Comparison of ENCODE assay signal across 27 cellular contexts in genomic region chr1:17273096-17273495, GRCh38. TPM values are rescaled to one million over a fixed set of nuclear protein-coding genes. Genes with fewer than 3 reads are reported as not detected.
"Had no signal": no experiment of that assay in that cellular context is flagged by ENCODE, and none has a peak within 500 bp of the region (broad histone marks: within the 10 kb centered on the region; RNA-seq: fewer than 3 reads in every experiment).

No MANE protein-coding gene starts in this region.

- H3K9ac ChIP-seq: KMS-11 had no signal

- H3K27ac ChIP-seq: brain microvascular endothelial cell, cardiac muscle cell, KMS-11, VCaP had no signal

- ATAC-seq: T-cell had no signal

- DNase-seq: activated CD4-positive, alpha-beta memory T cell treated with anti-CD3 and anti-CD28 coated beads, Interleukin-2, amount 10 ng/mL, durations not matched to agents 7 days and 5 days; activated CD4-positive, alpha-beta T cell treated with anti-CD3 and anti-CD28 coated beads, Interleukin-2, amount 10 ng/mL, durations not matched to agents 7 days and 5 days; activated CD4-positive, CD25-positive, alpha-beta regulatory T cell; activated gamma-delta T cell treated with Interleukin-2 at 50 U/mL for 16 hours; activated naive CD4-positive, alpha-beta T cell treated with anti-CD3 and anti-CD28 coated beads, Interleukin-2, amount 10 ng/mL, durations not matched to agents 7 days and 5 days; activated naive CD8-positive, alpha-beta T cell treated with anti-CD3 and anti-CD28 coated beads for 36 hours; activated T-cell treated with anti-CD3 and anti-CD28 coated beads for 4 hours; activated T-cell treated with anti-CD3 and anti-CD28 coated beads, Interleukin-2, amount 50 U/mL, for 48 hours; brain microvascular endothelial cell; MG63; MV-4-11; NCI-H1092 treated with DMSO at 0.1 percent for 48 hours; NCI-H1436 treated with DMSO at 0.1 percent for 48 hours; NCI-H187; NCI-H2081; NCI-H510A treated with DMSO at 0.1 percent for 48 hours; SHP77 treated with DMSO at 0.1 percent for 48 hours; T-cell; T-helper 2 cell; T1000 had no signal

- H3K4me3 ChIP-seq: cardiac muscle cell, MG63, Peyer's patch had no signal

- H3K36me3 ChIP-seq: brain microvascular endothelial cell, cardiac muscle cell, MG63, Peyer's patch had no signal

- H3K9me3 ChIP-seq: MG63, Peyer's patch had no signal

- H3K27me3 ChIP-seq: brain microvascular endothelial cell, cardiac muscle cell, MG63, Peyer's patch had no signal

RNA-seq across cellular contexts. Expression of gene PADI3, which starts 24.2 kb away (rescaled TPM):
- total RNA-seq: activated CD4-positive, alpha-beta memory T cell treated with anti-CD3 and anti-CD28 coated beads, Interleukin-2, amount 10 ng/mL, durations not matched to agents 7 days and 5 days; activated CD4-positive, alpha-beta T cell treated with anti-CD3 and anti-CD28 coated beads, Interleukin-2, amount 10 ng/mL, durations not matched to agents 7 days and 5 days; activated CD8-positive, alpha-beta memory T cell treated with anti-CD3 and anti-CD28 coated beads for 36 hours; activated naive CD8-positive, alpha-beta T cell treated with anti-CD3 and anti-CD28 coated beads for 36 hours; activated T-helper 2 cell treated with anti-CD3 and anti-CD28 coated beads, Interferon-gamma antibody, Interleukin-2, Interleukin-4, amounts not matched to agents 10 μg/mL and 5 μg/mL and 100 μg/mL, durations not matched to agents 14 hours and 24 hours and 36 hours; Peyer's patch; T-cell had no signal
- polyA plus RNA-seq: adipose tissue, cardiac muscle cell had no signal

RNA-seq across cellular contexts. Expression of gene PADI4, which starts 34.9 kb away (rescaled TPM):
- total RNA-seq: activated CD4-positive, alpha-beta memory T cell treated with anti-CD3 and anti-CD28 coated beads, Interleukin-2, amount 10 ng/mL, durations not matched to agents 7 days and 5 days; activated T-helper 2 cell treated with anti-CD3 and anti-CD28 coated beads, Interferon-gamma antibody, Interleukin-2, Interleukin-4, amounts not matched to agents 10 μg/mL and 5 μg/mL and 100 μg/mL, durations not matched to agents 14 hours and 24 hours and 36 hours; cardiac muscle cell; Peyer's patch had no signal
- polyA plus RNA-seq: cardiac muscle cell had no signal
